10 cellular contexts compared by ENCODE assay signal in genomic region chr2:238160206-238161129, GRCh38. TPM values are rescaled to one million over a fixed set of nuclear protein-coding genes. Genes with fewer than 3 reads are reported as not detected.
A peak's percentile ranks its signal among the peaks of the same experiment; 100 is the strongest.
DNase-seq lines count a peak whose midpoint lies in the region; ATAC-seq and TF ChIP-seq lines count a peak whose summit lies in the region.
"Had no signal": no experiment of that assay in that cellular context is flagged by ENCODE, and none has a peak within 500 bp of the region (broad histone marks: within the 10 kb centered on the region; RNA-seq: fewer than 3 reads in every experiment).

No MANE protein-coding gene starts in this region.

- no peaks in the 10 kb centered on the region for H3K36me3 ChIP-seq in hepatocyte (replicated peaks; ENCODE audit: insufficient read depth, low read depth)
- H3K36me3 ChIP-seq: prostate gland, transverse colon had no signal

- no peaks in the 10 kb centered on the region for H3K9me3 ChIP-seq in hepatocyte (ENCODE audit: low read depth)
- H3K9me3 ChIP-seq: prostate gland, transverse colon had no signal

- no peak overlapping the region for H3K4me3 ChIP-seq in hepatocyte
- H3K4me3 ChIP-seq: prostate gland, transverse colon had no signal

- H3K79me2 ChIP-seq in hepatocyte: no peaks in the 10 kb centered on the region

- H3K4me1 ChIP-seq in hepatocyte (ENCODE audit: insufficient read depth): peaks cover 4% of the 10 kb centered on the region
- H3K4me1 ChIP-seq: prostate gland had no signal

- H3K9me2 ChIP-seq in hepatocyte (replicated peaks; ENCODE audit: insufficient read depth): no peaks in the 10 kb centered on the region

- no peaks in the 10 kb centered on the region for H4K20me1 ChIP-seq in hepatocyte (ENCODE audit: insufficient read depth, poor library complexity, severe bottlenecking)

- 74% methylated on average over 23 of the region's 23 CpGs for WGBS in hepatocyte (ENCODE audit: low lambda C conversion rate, missing lambda C conversion rate)

- H3K27ac ChIP-seq in 22Rv1: no peak overlapping the region
- H3K27ac ChIP-seq in VCaP: no peak overlapping the region
- no peak overlapping the region for H3K27ac ChIP-seq in hepatocyte
- H3K27ac ChIP-seq: prostate gland, transverse colon had no signal

- DNase-seq in GM19240 (ENCODE audit: insufficient read length, low spot score) (peak; percentile 55), hepatocyte (ENCODE audit: low spot score) (no peak), NK-92 (lab: John Stamatoyannopoulos, UW; ENCODE audit: unreplicated experiment) (no peak), SHP77 treated with DMSO at 0.1 percent for 48 hours (lab: John Stamatoyannopoulos, UW) (no peak)
- no peak for DNase-seq in activated CD8-positive, alpha-beta memory T cell treated with anti-CD3 and anti-CD28 coated beads, Interleukin-2, amount 50 U/mL, for 48 hours
- DNase-seq: transverse colon had no signal

- TF ChIP-seq CTCF in 22Rv1 (IDR thresholded peaks at IDR 0.05) (peak; percentile 25; the same call in 1 of the 2 replicates), VCaP (conservative IDR thresholded peaks at IDR 0.05) (peak; percentile 43), hepatocyte (IDR thresholded peaks at IDR 0.05; ENCODE audit: poor library complexity) (peak; percentile 32)

- H3K27me3 ChIP-seq in hepatocyte: peaks cover 41% of the 10 kb centered on the region

- no peak for ATAC-seq in GM21360 (IDR thresholded peaks at IDR 0.05; ENCODE audit: unreplicated experiment)

- H3K4me2 ChIP-seq in hepatocyte: no peak overlapping the region

- H2AFZ ChIP-seq in hepatocyte: no peak overlapping the region

RNA-seq across cellular contexts. Expression of gene ERFE, which starts 1.7 kb away (rescaled TPM):
- 0.27 TPM in 1 of 2 replicates, not detected in the other for total RNA-seq in hepatocyte
- polyA plus RNA-seq in hepatocyte: 0.30 and 1.6 TPM in 2 replicates

RNA-seq across cellular contexts. Expression of gene KLHL30, which starts 22.0 kb away (rescaled TPM):
- not detected in 2 replicates for total RNA-seq in hepatocyte
- polyA plus RNA-seq in hepatocyte: 0.15 TPM in 1 of 2 replicates, not detected in the other

RNA-seq across cellular contexts. Expression of gene ILKAP, which starts 43.0 kb away (rescaled TPM):
- 20.4 and 25.9 TPM in 2 replicates for total RNA-seq in hepatocyte
- 36.6 and 37.5 TPM in 2 replicates for polyA plus RNA-seq in hepatocyte
